Comparison of ENCODE assay signal across 1 cellular context in the genomic region with DNA sequence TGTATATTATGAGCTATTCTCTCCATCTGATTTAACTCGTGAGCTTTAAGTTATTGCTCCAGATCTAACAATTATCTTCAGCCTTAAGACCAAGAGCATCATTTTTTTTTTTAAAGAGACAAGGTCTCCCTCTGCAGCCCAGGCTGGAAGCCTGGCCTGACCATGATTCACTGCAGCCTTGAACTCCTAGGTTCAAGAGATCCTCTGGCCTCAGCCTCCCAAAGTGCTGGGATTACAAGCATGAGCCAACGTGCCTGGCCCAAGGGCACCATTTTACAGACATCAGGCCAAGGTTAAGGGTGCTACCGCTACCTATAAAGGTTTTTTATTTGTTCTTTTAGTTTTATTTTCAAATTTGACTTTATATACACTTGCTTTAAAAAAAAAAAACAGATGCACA.
TF ChIP-seq lines count a peak whose summit lies in the region.

No MANE protein-coding gene starts in this region.

TF ChIP-seq in K562, 482 proteins besides CTCF, POLR2A, EP300 and RAD21:
- 0 out of 2 replicates have a peak, but pooled peaks have one; percentile 25 for TF ChIP-seq BCOR (IDR thresholded peaks at IDR 0.05)
- TF ChIP-seq, protein P1, sequence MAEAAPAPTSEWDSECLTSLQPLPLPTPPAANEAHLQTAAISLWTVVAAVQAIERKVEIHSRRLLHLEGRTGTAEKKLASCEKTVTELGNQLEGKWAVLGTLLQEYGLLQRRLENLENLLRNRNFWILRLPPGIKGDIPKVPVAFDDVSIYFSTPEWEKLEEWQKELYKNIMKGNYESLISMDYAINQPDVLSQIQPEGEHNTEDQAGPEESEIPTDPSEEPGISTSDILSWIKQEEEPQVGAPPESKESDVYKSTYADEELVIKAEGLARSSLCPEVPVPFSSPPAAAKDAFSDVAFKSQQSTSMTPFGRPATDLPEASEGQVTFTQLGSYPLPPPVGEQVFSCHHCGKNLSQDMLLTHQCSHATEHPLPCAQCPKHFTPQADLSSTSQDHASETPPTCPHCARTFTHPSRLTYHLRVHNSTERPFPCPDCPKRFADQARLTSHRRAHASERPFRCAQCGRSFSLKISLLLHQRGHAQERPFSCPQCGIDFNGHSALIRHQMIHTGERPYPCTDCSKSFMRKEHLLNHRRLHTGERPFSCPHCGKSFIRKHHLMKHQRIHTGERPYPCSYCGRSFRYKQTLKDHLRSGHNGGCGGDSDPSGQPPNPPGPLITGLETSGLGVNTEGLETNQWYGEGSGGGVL (CRISPR knock-in tag; IDR thresholded peaks at IDR 0.05): no peak
- no peak for TF ChIP-seq KDM2B (CRISPR knock-in tag; IDR thresholded peaks at IDR 0.05)
- TF ChIP-seq, protein P2, sequence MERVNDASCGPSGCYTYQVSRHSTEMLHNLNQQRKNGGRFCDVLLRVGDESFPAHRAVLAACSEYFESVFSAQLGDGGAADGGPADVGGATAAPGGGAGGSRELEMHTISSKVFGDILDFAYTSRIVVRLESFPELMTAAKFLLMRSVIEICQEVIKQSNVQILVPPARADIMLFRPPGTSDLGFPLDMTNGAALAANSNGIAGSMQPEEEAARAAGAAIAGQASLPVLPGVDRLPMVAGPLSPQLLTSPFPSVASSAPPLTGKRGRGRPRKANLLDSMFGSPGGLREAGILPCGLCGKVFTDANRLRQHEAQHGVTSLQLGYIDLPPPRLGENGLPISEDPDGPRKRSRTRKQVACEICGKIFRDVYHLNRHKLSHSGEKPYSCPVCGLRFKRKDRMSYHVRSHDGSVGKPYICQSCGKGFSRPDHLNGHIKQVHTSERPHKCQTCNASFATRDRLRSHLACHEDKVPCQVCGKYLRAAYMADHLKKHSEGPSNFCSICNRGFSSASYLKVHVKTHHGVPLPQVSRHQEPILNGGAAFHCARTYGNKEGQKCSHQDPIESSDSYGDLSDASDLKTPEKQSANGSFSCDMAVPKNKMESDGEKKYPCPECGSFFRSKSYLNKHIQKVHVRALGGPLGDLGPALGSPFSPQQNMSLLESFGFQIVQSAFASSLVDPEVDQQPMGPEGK (CRISPR knock-in tag; IDR thresholded peaks at IDR 0.05; ENCODE audit: borderline replicate concordance): no peak
